In the genomic region with DNA sequence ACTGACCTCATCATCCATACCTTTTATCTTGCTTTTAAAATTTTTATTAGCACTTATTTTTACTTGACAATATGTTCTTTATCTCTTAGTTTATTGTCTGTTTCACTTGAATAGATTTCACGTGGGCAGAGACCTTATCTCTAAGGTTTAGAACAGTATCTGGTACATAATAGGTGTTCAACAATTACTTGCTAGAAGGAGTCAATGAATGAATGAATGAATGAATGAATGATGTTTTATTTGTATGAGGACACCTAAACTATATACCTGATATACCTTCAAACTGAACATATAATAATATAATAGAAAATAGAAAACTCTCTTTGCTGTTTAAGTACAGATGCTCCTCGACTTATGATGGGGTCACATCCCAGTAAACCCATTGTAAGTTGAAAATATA, we compare ENCODE assay signal across 29 cellular contexts.
"Had no signal": no experiment of that assay in that cellular context is flagged by ENCODE, and none has a peak within 500 bp of the region (broad histone marks: within the 10 kb centered on the region; RNA-seq: fewer than 3 reads in every experiment).

No MANE protein-coding gene starts in this region.

- H3K27me3 ChIP-seq: stomach, suprapubic skin, testis, thyroid gland, tibial artery, tibial nerve, transverse colon, upper lobe of left lung, upper lobe of right lung, uterus, vagina had no signal

- H3K27ac ChIP-seq: stomach, suprapubic skin, testis, thoracic aorta, thyroid gland, tibial artery, tibial nerve, transverse colon, upper lobe of left lung, upper lobe of right lung, uterus, vagina had no signal

- H3K4me1 Mint-ChIP-seq: stimulated activated memory B cell treated with anti-CD40 and anti-IgM and Interleukin-4, amounts not matched to agents 10 μg/mL and 1 μg/mL and 100 μg/mL, for 72 hours; stimulated activated naive CD8-positive, alpha-beta T cell treated with anti-CD3 and anti-CD28 coated beads, Interleukin-15, amount 100 ng/mL, for 72 hours had no signal

- H3K9me3 ChIP-seq: suprapubic skin, testis, thoracic aorta, thyroid gland, tibial artery, upper lobe of right lung, uterus, vagina had no signal

- H3K4me3 Mint-ChIP-seq: stimulated activated effector memory CD8-positive, alpha-beta T cell treated with anti-CD3 and anti-CD28 coated beads, Interleukin-12 subunit alpha, Interleukin-12 subunit beta, amount 100 ng/mL, for 72 hours; stimulated activated memory B cell treated with anti-CD40 and anti-IgM and Interleukin-4, amounts not matched to agents 10 μg/mL and 1 μg/mL and 100 μg/mL, for 72 hours; stimulated activated naive B cell treated with anti-CD40 and anti-IgM and Interleukin-4, amounts not matched to agents 10 μg/mL and 1 μg/mL and 100 μg/mL, for 72 hours; stimulated activated naive CD8-positive, alpha-beta T cell treated with anti-CD3 and anti-CD28 coated beads, Interleukin-15, amount 100 ng/mL, for 72 hours; stimulated activated naive CD8-positive, alpha-beta T cell treated with anti-CD3 and anti-CD28 coated beads, Interleukin-15, Interleukin-2, amounts not matched to agents 100 ng/mL and 50 ng/mL, for 24 hours; type B pancreatic cell had no signal

- H3K4me3 ChIP-seq: stomach, suprapubic skin, testis, thoracic aorta, thyroid gland, tibial artery, tibial nerve, transverse colon, upper lobe of left lung, upper lobe of right lung, uterus, vagina had no signal

- H3K4me1 ChIP-seq: stomach, suprapubic skin, testis, thyroid gland, tibial artery, tibial nerve, transverse colon, upper lobe of left lung, upper lobe of right lung, uterus, vagina had no signal

- FAIRE-seq: urothelium cell line had no signal

- H3K27me3 Mint-ChIP-seq: stimulated activated memory B cell treated with anti-CD40 and anti-IgM and Interleukin-4, amounts not matched to agents 10 μg/mL and 1 μg/mL and 100 μg/mL, for 72 hours; stimulated activated naive B cell treated with anti-CD40 and anti-IgM and Interleukin-4, amounts not matched to agents 10 μg/mL and 1 μg/mL and 100 μg/mL, for 72 hours; stimulated activated naive CD8-positive, alpha-beta T cell treated with anti-CD3 and anti-CD28 coated beads, Interleukin-15, amount 100 ng/mL, for 72 hours; stimulated activated naive CD8-positive, alpha-beta T cell treated with anti-CD3 and anti-CD28 coated beads, Interleukin-15, Interleukin-2, amounts not matched to agents 100 ng/mL and 50 ng/mL, for 24 hours; type B pancreatic cell had no signal

- DNase-seq: stimulated activated CD4-positive, alpha-beta T cell treated with anti-CD3 and anti-CD28 coated beads, Interleukin-2, amount 100 ng/mL, for 48 hours; stimulated activated CD4-positive, alpha-beta T cell treated with anti-CD3 and anti-CD28 coated beads, Interleukin-4, amount 100 ng/mL, for 1 hour; stimulated activated CD4-positive, alpha-beta T cell treated with anti-CD3 and anti-CD28 coated beads, Interleukin-4, amount 100 ng/mL, for 24 hours; stimulated activated CD4-positive, alpha-beta T cell treated with anti-CD3 and anti-CD28 coated beads, Interleukin-4, amount 100 ng/mL, for 4 hours; stimulated activated CD8-positive, alpha-beta memory T cell treated with anti-CD3 and anti-CD28 coated beads, Interleukin-4, amount 100 ng/mL, for 48 hours; stimulated activated naive B cell treated with anti-CD40 and anti-IgM and Interleukin-4, amounts not matched to agents 10 μg/mL and 1 μg/mL and 100 μg/mL, for 72 hours; stimulated activated naive CD4-positive, alpha-beta T cell; stimulated activated naive CD4-positive, alpha-beta T cell treated with Interleukin-2 at 50 U/mL for 16 hours; stimulated activated naive CD8-positive, alpha-beta T cell treated with anti-CD3 and anti-CD28 coated beads, Interleukin-15, amount 100 ng/mL, for 72 hours; stimulated activated naive CD8-positive, alpha-beta T cell treated with anti-CD3 and anti-CD28 coated beads, Interleukin-15, Interleukin-2, amounts not matched to agents 100 U/mL and 50 U/mL, for 24 hours; stomach; substantia nigra; testis; thyroid gland; tibial artery; transverse colon; trophoblast cell; upper lobe of left lung; upper lobe of right lung; uterus had no signal

- H3K27ac Mint-ChIP-seq: stimulated activated effector memory CD8-positive, alpha-beta T cell treated with anti-CD3 and anti-CD28 coated beads, Interleukin-12 subunit alpha, Interleukin-12 subunit beta, amount 100 ng/mL, for 72 hours; stimulated activated memory B cell treated with anti-CD40 and anti-IgM and Interleukin-4, amounts not matched to agents 10 μg/mL and 1 μg/mL and 100 μg/mL, for 72 hours; stimulated activated naive CD8-positive, alpha-beta T cell treated with anti-CD3 and anti-CD28 coated beads, Interleukin-15, amount 100 ng/mL, for 72 hours; stimulated activated naive CD8-positive, alpha-beta T cell treated with anti-CD3 and anti-CD28 coated beads, Interleukin-15, Interleukin-2, amounts not matched to agents 100 ng/mL and 50 ng/mL, for 24 hours; type B pancreatic cell had no signal

- H3K36me3 ChIP-seq: stomach, suprapubic skin, thoracic aorta, thyroid gland, tibial artery, tibial nerve, transverse colon, upper lobe of left lung, upper lobe of right lung, uterus, vagina had no signal

- ATAC-seq: stimulated activated memory B cell treated with anti-CD40 and anti-IgM and Interleukin-4, amounts not matched to agents 10 μg/mL and 1 μg/mL and 100 μg/mL, for 72 hours; upper lobe of right lung had no signal
